ENCODE assay signal across 29 cellular contexts in the genomic region with DNA sequence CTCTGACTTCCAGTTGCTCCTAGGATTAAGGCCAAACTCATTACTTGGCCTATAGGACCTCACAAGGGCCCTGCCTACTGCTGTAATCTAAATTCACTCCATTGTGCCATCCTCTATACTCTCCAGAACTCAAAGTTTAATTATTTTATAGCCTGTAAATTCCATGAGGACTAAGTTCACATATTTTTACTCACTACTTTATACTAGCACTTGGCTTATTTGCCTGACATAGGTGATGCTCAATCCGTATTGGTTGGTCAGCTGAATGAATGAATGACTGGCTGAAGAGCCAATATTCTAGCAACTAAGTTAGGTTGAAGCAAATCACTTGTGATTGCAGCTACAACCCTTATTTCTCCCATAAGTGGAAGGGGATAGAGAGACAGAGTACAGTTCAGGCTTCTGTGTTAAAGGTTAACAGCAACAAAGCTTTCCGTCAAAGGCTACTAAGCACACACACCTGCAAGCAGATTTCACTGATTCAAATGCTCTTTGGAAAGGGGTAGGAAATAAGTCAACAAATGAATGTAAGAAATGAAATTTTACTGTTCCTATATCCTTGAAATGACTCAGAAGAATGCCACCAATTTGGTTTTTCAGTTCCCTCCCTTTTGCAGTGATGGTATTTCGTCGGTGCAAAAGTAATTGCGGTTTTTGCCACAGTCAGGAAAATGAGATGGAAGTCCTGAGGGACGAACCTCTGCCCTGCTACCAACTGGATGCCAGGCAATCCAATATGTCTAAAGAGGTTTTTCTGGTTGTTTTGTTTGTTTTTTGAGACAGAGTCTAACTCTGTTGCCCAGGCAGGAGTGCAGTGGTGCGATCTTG.
DNase-seq lines count a peak whose midpoint lies in the region; ATAC-seq, FAIRE-seq and TF ChIP-seq lines count a peak whose summit lies in the region.
"Had no signal": no experiment of that assay in that cellular context is flagged by ENCODE, and none has a peak within 500 bp of the region (broad histone marks: within the 10 kb centered on the region; RNA-seq: fewer than 3 reads in every experiment).

No MANE protein-coding gene starts in this region.

- H3K4me3 ChIP-seq in HepG2 (replicated peaks in 1 of 3; ENCODE audit: insufficient read depth in 1 of 3, low read depth in 2 of 3, low read length in 3 of 3) (no peak overlapping the region), right lobe of liver (no peak overlapping the region), hepatocyte (no peak overlapping the region), pancreas (no peak overlapping the region)
- H3K4me3 ChIP-seq: BLaER1, MG63 had no signal

- H3K36me3 ChIP-seq in HepG2 (replicated peaks in 1 of 2; ENCODE audit: control insufficient read depth in 1 of 2, insufficient read depth in 2 of 2, low read length in 2 of 2), result no peaks in the 10 kb centered on the region
- no peaks in the 10 kb centered on the region for H3K36me3 ChIP-seq in right lobe of liver
- H3K36me3 ChIP-seq in hepatocyte (replicated peaks; ENCODE audit: insufficient read depth, low read depth), result no peaks in the 10 kb centered on the region
- H3K36me3 ChIP-seq in pancreas, result no peaks in the 10 kb centered on the region
- H3K36me3 ChIP-seq: BLaER1, MG63 had no signal

- POLR2A ChIA-PET in HepG2 (lab: Yijun Ruan, JAX), result no interaction called here
- POLR2A ChIA-PET in GM10248 (lab: Yijun Ruan, JAX), result no interaction called here

- DNase-seq in HepG2 (ENCODE audit: low spot score), result no peak
- no peak for DNase-seq in right lobe of liver
- no peak for DNase-seq in hepatocyte (ENCODE audit: low spot score)
- no peak for DNase-seq in pancreas
- DNase-seq in type B pancreatic cell (ENCODE audit: extremely low spot score, unreplicated experiment), result no peak
- DNase-seq in stimulated activated naive B cell treated with anti-CD40 and anti-IgM and Interleukin-4, amounts not matched to agents 10 μg/mL and 1 μg/mL and 100 μg/mL, for 72 hours, result no peak
- no peak for DNase-seq in islet precursor cell
- no peak for DNase-seq in GM10248 (ENCODE audit: extremely low spot score)
- DNase-seq: ACHN; Caco-2; CD4-positive, alpha-beta T cell; DND-41; Karpas-422; NCI-H1417; NCI-H187 treated with DMSO at 0.1 percent for 48 hours; NCI-H2107; NCI-H446 treated with DMSO at 0.1 percent for 48 hours; NCI-H526 treated with DMSO at 0.1 percent for 48 hours; OCI-M1; SHP77 had no signal

- no peak overlapping the region for H3K4me2 ChIP-seq in HepG2 (ENCODE audit: low read depth, low read length)
- H3K4me2 ChIP-seq in hepatocyte, result no peak overlapping the region
- H3K4me2 ChIP-seq: BLaER1 had no signal

- H4K20me1 ChIP-seq in HepG2 (ENCODE audit: insufficient read depth, low read length) (no peaks in the 10 kb centered on the region), hepatocyte (ENCODE audit: insufficient read depth, poor library complexity, severe bottlenecking) (no peaks in the 10 kb centered on the region)
- H4K20me1 ChIP-seq: BLaER1 had no signal

- H3K79me2 ChIP-seq in HepG2 (ENCODE audit: insufficient read depth, low read length) (no peaks in the 10 kb centered on the region), hepatocyte (no peaks in the 10 kb centered on the region)

- WGBS in HepG2 (ENCODE audit: low lambda C conversion rate), result 14% methylated on average over 7 of the region's 7 CpGs
- WGBS in right lobe of liver (ENCODE audit: insufficient coverage, low coverage, low lambda C conversion rate, missing lambda C conversion rate), result 95% methylated on average over 7 of the region's 7 CpGs
- WGBS in hepatocyte (ENCODE audit: low lambda C conversion rate, missing lambda C conversion rate), result 92% methylated on average over 7 of the region's 7 CpGs
- 86 to 90% methylated on average over 7 of the region's 7 CpGs for WGBS in pancreas, 2 donors

- H3K4me1 Mint-ChIP-seq in type B pancreatic cell (ENCODE audit: unreplicated experiment), result peaks cover 6% of the 10 kb centered on the region
- peaks cover 7 to 14% of the 10 kb centered on the region in 2 donors for H3K4me1 Mint-ChIP-seq in stimulated activated naive B cell treated with anti-CD40 and anti-IgM and Interleukin-4, amounts not matched to agents 10 μg/mL and 1 μg/mL and 100 μg/mL, for 72 hours

- no peak for TF ChIP-seq CTCF in HepG2 (CRISPR knock-in tag; IDR thresholded peaks at IDR 0.05)
- TF ChIP-seq CTCF in right lobe of liver (IDR thresholded peaks at IDR 0.05), result no peak
- no peak for TF ChIP-seq CTCF in hepatocyte (IDR thresholded peaks at IDR 0.05; ENCODE audit: poor library complexity)
- no peak for TF ChIP-seq CTCF in pancreas (IDR thresholded peaks at IDR 0.05)
- no peak for TF ChIP-seq CTCF in type B pancreatic cell (conservative IDR thresholded peaks at IDR 0.05)
- TF ChIP-seq CTCF in GM10248 (IDR thresholded peaks at IDR 0.05; ENCODE audit: control extremely low read depth, extremely low read depth, low read depth, missing control alignments), result no peak

- H3K36me3 Mint-ChIP-seq in type B pancreatic cell, result no peaks in the 10 kb centered on the region
- no peaks in the 10 kb centered on the region for H3K36me3 Mint-ChIP-seq in stimulated activated naive B cell treated with anti-CD40 and anti-IgM and Interleukin-4, amounts not matched to agents 10 μg/mL and 1 μg/mL and 100 μg/mL, for 72 hours
- H3K36me3 Mint-ChIP-seq: IgD-negative memory B cell had no signal

- no peak overlapping the region for H3K27ac ChIP-seq in HepG2 (ENCODE audit: extremely low read length, insufficient read depth, low read length)
- no peak overlapping the region for H3K27ac ChIP-seq in right lobe of liver
- peak overlapping the region; percentile 66 for H3K27ac ChIP-seq in hepatocyte
- H3K27ac ChIP-seq in pancreas, result no peak overlapping the region
- H3K27ac ChIP-seq: 22Rv1, BLaER1 had no signal

- TF ChIP-seq POLR2A in HepG2 (IDR thresholded peaks at IDR 0.05; ENCODE audit: insufficient read depth in 1 of 2, low read depth in 2 of 2, low read length in 2 of 2) (no peak), right lobe of liver (IDR thresholded peaks at IDR 0.05) (no peak)

- CTCF ChIA-PET in HepG2 (lab: Yijun Ruan, JAX; ENCODE audit: low intra/inter-chr PET ratio, low total read pairs), result no interaction called here
- CTCF ChIA-PET in GM10248 (lab: Yijun Ruan, JAX), result interaction anchor here (1.1 to 2.1 kb wide), 4 partner anchors 8 to 12 kb away, joined by 3 to 4 read pairs (median 4); no protein-coding TSS in a partner anchor

- TF ChIP-seq RAD21 in HepG2 (CRISPR knock-in tag; IDR thresholded peaks at IDR 0.05), result no peak

- in situ Hi-C loops in HepG2 (cut with HindIII; ENCODE audit: extremely low pct_ligation_motif_present, low pct_unique_long_range_greater_than_20kb), result no loop called here

- H3K9me3 ChIP-seq in HepG2 (ENCODE audit: low read length) (no peaks in the 10 kb centered on the region), right lobe of liver (no peaks in the 10 kb centered on the region), hepatocyte (ENCODE audit: low read depth) (no peaks in the 10 kb centered on the region), pancreas (no peaks in the 10 kb centered on the region)
- H3K9me3 ChIP-seq: BLaER1, Caco-2, MG63 had no signal

- no peaks in the 10 kb centered on the region for H3K27me3 Mint-ChIP-seq in type B pancreatic cell
- H3K27me3 Mint-ChIP-seq in stimulated activated naive B cell treated with anti-CD40 and anti-IgM and Interleukin-4, amounts not matched to agents 10 μg/mL and 1 μg/mL and 100 μg/mL, for 72 hours, result peaks cover 5 to 6% of the 10 kb centered on the region in 2 donors

- intact Hi-C loops in HepG2 (cut with micrococcal nuclease; ENCODE audit: unreplicated experiment) (no loop called here), right lobe of liver (cut with DNase I) (no loop called here), pancreas (cut with DNase I) (no loop called here)

- no peak for ATAC-seq in HepG2
- ATAC-seq in right lobe of liver, result no peak
- no peak for ATAC-seq in pancreas
- ATAC-seq in stimulated activated naive B cell treated with anti-CD40 and anti-IgM and Interleukin-4, amounts not matched to agents 10 μg/mL and 1 μg/mL and 100 μg/mL, for 72 hours (replicated peaks), result no peak
- ATAC-seq: HCT116 had no signal

- no TSS peak for BruUV-seq in HepG2 (replicated peaks; lab: Mats Ljungman, UMichigan)

- H2AFZ ChIP-seq in HepG2 (ENCODE audit: low read length) (no peak overlapping the region), hepatocyte (no peak overlapping the region)

- TF ChIP-seq EP300 in HepG2 (IDR thresholded peaks at IDR 0.05; ENCODE audit: low read depth in 2 of 2, low read length in 2 of 2) (no peak), HepG2 (CRISPR knock-in tag; IDR thresholded peaks at IDR 0.05; ENCODE audit: borderline replicate concordance) (no peak)

- H3K4me3 Mint-ChIP-seq in type B pancreatic cell, result no peak overlapping the region
- no peak overlapping the region for H3K4me3 Mint-ChIP-seq in stimulated activated naive B cell treated with anti-CD40 and anti-IgM and Interleukin-4, amounts not matched to agents 10 μg/mL and 1 μg/mL and 100 μg/mL, for 72 hours
- H3K4me3 Mint-ChIP-seq: CD4-positive, alpha-beta T cell had no signal

- no peak for FAIRE-seq in HepG2 (lab: Jason Lieb, UNC)
- FAIRE-seq in pancreas (lab: Jason Lieb, UNC), result peak; percentile 45
- FAIRE-seq: GM12891, GM18507, GM19239, H1 had no signal

- no peaks in the 10 kb centered on the region for H3K4me1 ChIP-seq in HepG2 (ENCODE audit: insufficient read depth, low read length)
- no peaks in the 10 kb centered on the region for H3K4me1 ChIP-seq in right lobe of liver
- H3K4me1 ChIP-seq in hepatocyte (ENCODE audit: insufficient read depth), result no peaks in the 10 kb centered on the region
- H3K4me1 ChIP-seq in pancreas, result peaks cover 0 to 10% (median 5%) of the 10 kb centered on the region in 3 donors
- H3K4me1 ChIP-seq: BLaER1 had no signal

- H3K27me3 ChIP-seq in HepG2 (ENCODE audit: control insufficient read depth in 1 of 2, insufficient read depth in 2 of 2, low read length in 2 of 2) (no peaks in the 10 kb centered on the region), right lobe of liver (no peaks in the 10 kb centered on the region), hepatocyte (no peaks in the 10 kb centered on the region), pancreas (no peaks in the 10 kb centered on the region)
- H3K27me3 ChIP-seq: BLaER1, MG63 had no signal

- H3K9me3 Mint-ChIP-seq in type B pancreatic cell, result no peaks in the 10 kb centered on the region
- no peaks in the 10 kb centered on the region for H3K9me3 Mint-ChIP-seq in stimulated activated naive B cell treated with anti-CD40 and anti-IgM and Interleukin-4, amounts not matched to agents 10 μg/mL and 1 μg/mL and 100 μg/mL, for 72 hours
- H3K9me3 Mint-ChIP-seq: CD4-positive, alpha-beta T cell; IgD-negative memory B cell had no signal

- H3K27ac Mint-ChIP-seq in type B pancreatic cell, result peak overlapping the region; percentile 54
- H3K27ac Mint-ChIP-seq in stimulated activated naive B cell treated with anti-CD40 and anti-IgM and Interleukin-4, amounts not matched to agents 10 μg/mL and 1 μg/mL and 100 μg/mL, for 72 hours, result no peak overlapping the region
- H3K27ac Mint-ChIP-seq: IgD-negative memory B cell had no signal

- no peak overlapping the region for H3K9ac ChIP-seq in HepG2 (ENCODE audit: insufficient read depth, low read depth, low read length)
- H3K9ac ChIP-seq: BLaER1 had no signal

- no peaks in the 10 kb centered on the region for H3K9me2 ChIP-seq in hepatocyte (replicated peaks; ENCODE audit: insufficient read depth)
